11 cellular contexts compared by ENCODE assay signal in genomic region chr4:159298502-159298901, GRCh38.
DNase-seq lines count a peak whose midpoint lies in the region; ATAC-seq and TF ChIP-seq lines count a peak whose summit lies in the region.
"Had no signal": no experiment of that assay in that cellular context is flagged by ENCODE, and none has a peak within 500 bp of the region (broad histone marks: within the 10 kb centered on the region; RNA-seq: fewer than 3 reads in every experiment).

No MANE protein-coding gene starts in this region.

- H3K4me1 ChIP-seq in heart right ventricle (peaks cover 0 to 58% (median 23%) of the 10 kb centered on the region in 9 donors), PC-9 (replicated peaks; ENCODE audit: insufficient read depth) (peaks cover 16% of the 10 kb centered on the region), ascending aorta (no peaks in the 10 kb centered on the region), Peyer's patch (peaks cover 0 to 5% (median 0%) of the 10 kb centered on the region in 4 donors)

- peaks cover 0 to 2% (median 0%) of the 10 kb centered on the region in 3 donors for H3K27me3 Mint-ChIP-seq in CD14-positive monocyte (ENCODE audit: low read depth in 3 of 3)

- H3K4me1 Mint-ChIP-seq in CD14-positive monocyte, result peaks cover 10% of the 10 kb centered on the region

- H3K27me3 ChIP-seq in heart right ventricle, result no peaks in the 10 kb centered on the region
- no peaks in the 10 kb centered on the region for H3K27me3 ChIP-seq in PC-9 (ENCODE audit: insufficient read depth, low read depth)
- no peaks in the 10 kb centered on the region for H3K27me3 ChIP-seq in ascending aorta
- H3K27me3 ChIP-seq in Peyer's patch, result no peaks in the 10 kb centered on the region

- no peaks in the 10 kb centered on the region for H3K9me2 ChIP-seq in PC-9 (ENCODE audit: insufficient read depth)

- H4K20me1 ChIP-seq in PC-9 (ENCODE audit: insufficient read depth), result no peaks in the 10 kb centered on the region

- H3K36me3 ChIP-seq in heart right ventricle (no peaks in the 10 kb centered on the region), PC-9 (ENCODE audit: low read depth) (no peaks in the 10 kb centered on the region), ascending aorta (no peaks in the 10 kb centered on the region), Peyer's patch (no peaks in the 10 kb centered on the region)
- H3K36me3 ChIP-seq: lower lobe of right lung had no signal

- peaks cover 0 to 2% (median 0%) of the 10 kb centered on the region in 7 donors for H3K9me3 Mint-ChIP-seq in CD14-positive monocyte

- CTCF ChIA-PET in PC-9 (lab: Charles Lee), result no interaction called here

- H3K27ac Mint-ChIP-seq in CD14-positive monocyte, result peak overlapping the region in 3 of 7 donors; percentile 25 to 84 (median 42)

- peak overlapping the region in 1 of 10 donors; percentile 52 for H3K27ac ChIP-seq in heart right ventricle
- no peak overlapping the region for H3K27ac ChIP-seq in PC-9
- peak overlapping the region in 1 of 2 donors; percentile 19 for H3K27ac ChIP-seq in ascending aorta
- no peak overlapping the region for H3K27ac ChIP-seq in Peyer's patch
- H3K27ac ChIP-seq: lower lobe of right lung had no signal

- H3K4me2 ChIP-seq in PC-9, result no peak overlapping the region

- ATAC-seq in GM21447 (IDR thresholded peaks at IDR 0.05; ENCODE audit: unreplicated experiment) (peak; percentile 64), HG03571 (IDR thresholded peaks at IDR 0.05; ENCODE audit: unreplicated experiment) (peak; percentile 58), heart right ventricle (peak in 5 of 8 donors; percentile 35 to 69 (median 58))

- H3F3A ChIP-seq in PC-9 (ENCODE audit: insufficient read depth, low read depth), result no peaks in the 10 kb centered on the region

- POLR2A ChIA-PET in PC-9 (lab: Charles Lee; ENCODE audit: unreplicated experiment), result no interaction called here

- H3K36me3 Mint-ChIP-seq in CD14-positive monocyte, result peaks cover 3 to 4% of the 10 kb centered on the region in 2 donors

- BruUV-seq in PC-9 (replicated peaks; lab: Mats Ljungman, UMichigan), result no TSS peak

- peak; percentile 56 for DNase-seq in ELR (ENCODE audit: low read depth)
- no peak for DNase-seq in heart right ventricle
- DNase-seq in PC-9, result no peak
- DNase-seq in ascending aorta (ENCODE audit: low spot score in 2 of 2), result no peak
- no peak for DNase-seq in CD14-positive monocyte (ENCODE audit: low spot score)
- no peak for DNase-seq in Peyer's patch
- DNase-seq: activated gamma-delta T cell treated with Interleukin-2 at 50 U/mL for 16 hours, lower lobe of right lung, NCI-H510A treated with DMSO at 0.1 percent for 48 hours had no signal

- H3K9me3 ChIP-seq in heart right ventricle (no peaks in the 10 kb centered on the region), PC-9 (ENCODE audit: insufficient read depth, low read depth) (no peaks in the 10 kb centered on the region), ascending aorta (no peaks in the 10 kb centered on the region), Peyer's patch (no peaks in the 10 kb centered on the region)
- H3K9me3 ChIP-seq: lower lobe of right lung had no signal

- H3K4me3 ChIP-seq in heart right ventricle (no peak overlapping the region), PC-9 (no peak overlapping the region), ascending aorta (no peak overlapping the region), Peyer's patch (no peak overlapping the region)
- H3K4me3 ChIP-seq: lower lobe of right lung had no signal

- H3K4me3 Mint-ChIP-seq in CD14-positive monocyte, result no peak overlapping the region

- H3K79me2 ChIP-seq in PC-9 (ENCODE audit: low read depth), result no peaks in the 10 kb centered on the region

- intact Hi-C loops in heart right ventricle (cut with DNase I), result no loop called here
- intact Hi-C loops in PC-9 (cut with micrococcal nuclease; ENCODE audit: unreplicated experiment), result no loop called here
- intact Hi-C loops in ascending aorta (cut with DNase I), result no loop called here
- intact Hi-C loops in CD14-positive monocyte (cut with micrococcal nuclease), result no loop called here

- no peak for TF ChIP-seq POLR2A in Peyer's patch (IDR thresholded peaks at IDR 0.05)

- WGBS in heart right ventricle, 2 donors, result 19 to 21% methylated on average over 4 of the region's 4 CpGs

- TF ChIP-seq CTCF in heart right ventricle (IDR thresholded peaks at IDR 0.05) (no peak), PC-9 (conservative IDR thresholded peaks at IDR 0.05) (no peak), ascending aorta (IDR thresholded peaks at IDR 0.05) (no peak), CD14-positive monocyte (IDR thresholded peaks at IDR 0.05) (no peak), Peyer's patch (IDR thresholded peaks at IDR 0.05) (no peak)

- H2AFZ ChIP-seq in PC-9, result no peak overlapping the region
